In genomic region chr10:63265646-63266207, GRCh38 we compare ENCODE assay signal across 9 cellular contexts.
DNase-seq lines count a peak whose midpoint lies in the region; ATAC-seq and TF ChIP-seq lines count a peak whose summit lies in the region.
"Had no signal": no experiment of that assay in that cellular context is flagged by ENCODE, and none has a peak within 500 bp of the region (broad histone marks: within the 10 kb centered on the region; RNA-seq: fewer than 3 reads in every experiment).

No MANE protein-coding gene starts in this region.

- no CpG with 5 or more reads among the region's 2 CpGs for WGBS in IMR-90 (ENCODE audit: extremely low coverage in 2 of 2, insufficient read length in 1 of 2), 2 experiments

- no peak overlapping the region for H2BK15ac ChIP-seq in IMR-90 (ENCODE audit: low read depth, low read length)

- H3K9me3 ChIP-seq in IMR-90 (ENCODE audit: control insufficient read depth, insufficient read depth, low read length) = no peaks in the 10 kb centered on the region
- no peaks in the 10 kb centered on the region for H3K9me3 ChIP-seq in muscle layer of colon (ENCODE audit: low read length)

- peak overlapping the region; percentile 96 for H3K4me2 ChIP-seq in IMR-90 (ENCODE audit: low read depth, low read length)

- TF ChIP-seq CTCF in AG04449 (IDR thresholded peaks at IDR 0.05; ENCODE audit: insufficient read depth, low read length, missing control alignments) (no peak), IMR-90 (conservative IDR thresholded peaks at IDR 0.05; ENCODE audit: low read depth, low read length) (no peak)

- no peak for TF ChIP-seq RAD21 in IMR-90 (IDR thresholded peaks at IDR 0.05; ENCODE audit: low read length)

- no peak for ATAC-seq in IMR-90 (ENCODE audit: low read depth)

- peak overlapping the region; percentile 94 for H2BK5ac ChIP-seq in IMR-90 (ENCODE audit: low read depth, low read length, poor library complexity, severe bottlenecking)

- dilution Hi-C loops in IMR-90 (cut with HindIII; ENCODE audit: low sequenced_read_pairs, unreplicated experiment) = no loop called here

- CTCF ChIA-PET in AG04449 (lab: Yijun Ruan, JAX) = interaction anchor here (0.8 to 2.9 kb wide), 6 partner anchors 13 to 455 kb away, joined by 3 to 10 read pairs (median 4); no protein-coding TSS in a partner anchor
- CTCF ChIA-PET in IMR-90 (lab: Yijun Ruan, JAX) = interaction anchor here (1.3 kb wide), 1 partner anchor 454 kb away, joined by 3 read pairs; no protein-coding TSS in a partner anchor

- peaks cover 6 to 33% of the 10 kb centered on the region in 2 experiments for H3K79me1 ChIP-seq in IMR-90 (ENCODE audit: low read depth in 1 of 2, low read length in 2 of 2)

- TF ChIP-seq POLR2A in IMR-90 (IDR thresholded peaks at IDR 0.05; ENCODE audit: low read depth, low read length) = no peak

- no peak overlapping the region for H4K91ac ChIP-seq in IMR-90 (ENCODE audit: insufficient read depth, low read depth, low read length)

- peak overlapping the region; percentile 30; the same call in 1 of the 2 replicates for H3K9ac ChIP-seq in IMR-90 (ENCODE audit: low read depth, low read length)
- H3K9ac ChIP-seq in muscle layer of colon (ENCODE audit: low read length) = no peak overlapping the region

- H2AK9ac ChIP-seq in IMR-90 (replicated peaks; ENCODE audit: low read depth, low read length, poor library complexity) = no peak overlapping the region

- no peak overlapping the region for H3K14ac ChIP-seq in IMR-90 (replicated peaks; ENCODE audit: low read depth, low read length)

- H2AK5ac ChIP-seq in IMR-90 (ENCODE audit: low read depth, low read length) = no peak overlapping the region

- H3K36me3 ChIP-seq in IMR-90 (ENCODE audit: control insufficient read depth, insufficient read depth, low read length) (peaks cover 2% of the 10 kb centered on the region; the same call in 1 of the 2 replicates), muscle layer of colon (ENCODE audit: insufficient read depth, low read length) (no peaks in the 10 kb centered on the region)

- H3K4me1 ChIP-seq in IMR-90 (ENCODE audit: control insufficient read depth, insufficient read depth, low read length) = peaks cover 4% of the 10 kb centered on the region; the same call in 1 of the 2 replicates
- peaks cover 19% of the 10 kb centered on the region for H3K4me1 ChIP-seq in muscle layer of colon (ENCODE audit: insufficient read depth, low read length)

- DNase-seq in AG04449 (ENCODE audit: low read depth, low spot score) = no peak
- no peak for DNase-seq in IMR-90
- DNase-seq in caudate nucleus (lab: John Stamatoyannopoulos, UW) = no peak
- no peak for DNase-seq in NCI-H2227 treated with DMSO at 0.1 percent for 48 hours (lab: John Stamatoyannopoulos, UW)
- DNase-seq in DMS114 treated with DMSO at 0.1 percent for 48 hours (lab: John Stamatoyannopoulos, UW; ENCODE audit: unreplicated experiment) = no peak
- no peak for DNase-seq in G401 (ENCODE audit: low spot score)
- DNase-seq in HUDEP-2 (lab: John Stamatoyannopoulos, UW; ENCODE audit: unreplicated experiment in 76 of 76) = no peak
- DNase-seq: NCI-H1930 had no signal

- no peak overlapping the region for H2AFZ ChIP-seq in IMR-90 (replicated peaks; ENCODE audit: low read length, poor library complexity)

- POLR2A ChIA-PET in AG04449 (lab: Yijun Ruan, JAX) (interaction anchor here (1.7 kb wide), 1 partner anchor 363 kb away, joined by 4 read pairs; no protein-coding TSS in a partner anchor), IMR-90 (lab: Charles Lee; ENCODE audit: unreplicated experiment) (interaction anchor here (0.9 kb wide), 1 partner anchor 86 kb away, joined by 3 read pairs; no protein-coding TSS in a partner anchor)

- no peak overlapping the region for H2BK20ac ChIP-seq in IMR-90 (ENCODE audit: low read depth, low read length)

- intact Hi-C loops in IMR-90 (cut with micrococcal nuclease) = loop anchor here (2.0 to 5.0 kb wide), 2 partner anchors 49 to 257 kb away; partner anchors contain the start of gene REEP3

- peak overlapping the region in 1 of 2 experiments; percentile 8; a peak in 1 of 4 replicates for H4K8ac ChIP-seq in IMR-90 (ENCODE audit: low read depth in 2 of 2, low read length in 2 of 2)

- peak overlapping the region; percentile 13; the same call in 1 of the 2 replicates for H3K23ac ChIP-seq in IMR-90 (ENCODE audit: low read depth, low read length)

- H3K56ac ChIP-seq in IMR-90 (ENCODE audit: extremely low read depth, insufficient read depth, low read length) = no peak overlapping the region

- peak overlapping the region; percentile 64; the same call in 1 of the 2 replicates for H3K4ac ChIP-seq in IMR-90 (ENCODE audit: low read depth, low read length)

- no TSS peak for BruUV-seq in IMR-90 (replicated peaks; lab: Mats Ljungman, UMichigan)

- in situ Hi-C loops in IMR-90 (cut with MboI; ENCODE audit: low sequenced_read_pairs) = no loop called here
- in situ Hi-C loops in G401 (cut with HindIII; ENCODE audit: low sequenced_read_pairs) = no loop called here

- H3K18ac ChIP-seq in IMR-90 (ENCODE audit: low read depth, low read length) = no peak overlapping the region

- peak overlapping the region; percentile 72 for H3K4me3 ChIP-seq in AG04449 (ENCODE audit: low read depth, low read length)
- H3K4me3 ChIP-seq in IMR-90 (ENCODE audit: insufficient read depth, low read depth, low read length) = peak overlapping the region; percentile 44
- H3K4me3 ChIP-seq in muscle layer of colon (ENCODE audit: low read depth in 1 of 2, low read length in 2 of 2) = peak overlapping the region; percentile 36 to 64

- H3K27me3 ChIP-seq in IMR-90 (ENCODE audit: control insufficient read depth, insufficient read depth, low read length) = no peaks in the 10 kb centered on the region
- no peaks in the 10 kb centered on the region for H3K27me3 ChIP-seq in muscle layer of colon (ENCODE audit: control insufficient read depth in 1 of 2, insufficient read depth in 2 of 2, low read length in 2 of 2)

- peaks cover 4% of the 10 kb centered on the region; the same call in 1 of the 2 replicates for H3K9me1 ChIP-seq in IMR-90 (ENCODE audit: insufficient read depth, low read length)

- 0 out of 2 replicates have a peak, but pooled peaks cover 4% of the 10 kb centered on the region for H4K20me1 ChIP-seq in IMR-90 (ENCODE audit: insufficient read depth, low read length)

- peak overlapping the region; percentile 54; the same call in 1 of the 2 replicates for H3K27ac ChIP-seq in IMR-90 (ENCODE audit: insufficient read depth, low read length)
- H3K27ac ChIP-seq in caudate nucleus (ENCODE audit: low read depth, low read length) = peak overlapping the region; percentile 27
- H3K27ac ChIP-seq in muscle layer of colon (ENCODE audit: low read depth, low read length) = peak overlapping the region; percentile 76

- H4K5ac ChIP-seq in IMR-90 (ENCODE audit: low read depth, low read length) = no peak overlapping the region

- no peak overlapping the region for H2BK120ac ChIP-seq in IMR-90 (ENCODE audit: low read depth, low read length)

TF ChIP-seq in IMR-90, 13 proteins besides CTCF, POLR2A, EP300 and RAD21:
- no peak for TF ChIP-seq NFE2L2 (IDR thresholded peaks at IDR 0.05; ENCODE audit: low read depth, low read length)
- TF ChIP-seq SMC3 (IDR thresholded peaks at IDR 0.05; ENCODE audit: low read depth, low read length) = no peak
